ENCODE assay signal across 10 cellular contexts in the genomic region with DNA sequence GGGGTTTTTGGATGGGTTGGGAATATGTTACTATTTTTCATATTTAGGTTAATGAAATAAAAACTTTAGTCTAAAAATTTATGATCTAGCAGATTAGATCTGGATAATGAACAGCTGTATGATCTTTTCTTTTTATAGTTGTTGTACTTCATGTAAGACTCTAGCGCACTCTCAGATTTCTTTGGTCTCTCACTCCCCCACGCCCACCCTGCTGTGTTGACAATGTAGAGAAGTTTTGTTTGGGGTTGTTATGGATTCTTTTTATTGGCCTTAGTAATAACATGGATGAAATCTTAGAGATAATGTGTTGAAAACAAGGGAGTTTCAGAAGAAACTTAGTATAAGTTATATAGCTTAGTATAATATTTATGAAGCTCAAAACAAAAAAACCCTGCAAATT. TPM values are rescaled to one million over a fixed set of nuclear protein-coding genes. Genes with fewer than 3 reads are reported as not detected.
"Had no signal": no experiment of that assay in that cellular context is flagged by ENCODE, and none has a peak within 500 bp of the region (broad histone marks: within the 10 kb centered on the region; RNA-seq: fewer than 3 reads in every experiment).

No MANE protein-coding gene starts in this region.

- H3K27ac Mint-ChIP-seq: HFFc6, IgD-negative memory B cell had no signal

- ATAC-seq: HCT116, HepG2 had no signal

- H3K4me1 Mint-ChIP-seq: IgD-negative memory B cell had no signal

- H3K4me3 ChIP-seq: GM23248, HAP-1 had no signal

- H3K9me3 Mint-ChIP-seq: HFFc6, IgD-negative memory B cell had no signal

- DNase-seq: GM23248, GOT3, H7, HFFc6 had no signal

- H3K4me3 Mint-ChIP-seq: HFFc6, IgD-negative memory B cell had no signal

- FAIRE-seq: HepG2 had no signal

RNA-seq across cellular contexts. Expression of a gene that starts 5.5 kb away (rescaled TPM):
- total RNA-seq: GM23248, H4, HepG2, HFFc6, HT1080 had no signal

RNA-seq across cellular contexts. Expression of a gene that starts 17.3 kb away (rescaled TPM):
- total RNA-seq: H4, H7, HepG2 had no signal
